1 cellular context compared by ENCODE assay signal in the genomic region with DNA sequence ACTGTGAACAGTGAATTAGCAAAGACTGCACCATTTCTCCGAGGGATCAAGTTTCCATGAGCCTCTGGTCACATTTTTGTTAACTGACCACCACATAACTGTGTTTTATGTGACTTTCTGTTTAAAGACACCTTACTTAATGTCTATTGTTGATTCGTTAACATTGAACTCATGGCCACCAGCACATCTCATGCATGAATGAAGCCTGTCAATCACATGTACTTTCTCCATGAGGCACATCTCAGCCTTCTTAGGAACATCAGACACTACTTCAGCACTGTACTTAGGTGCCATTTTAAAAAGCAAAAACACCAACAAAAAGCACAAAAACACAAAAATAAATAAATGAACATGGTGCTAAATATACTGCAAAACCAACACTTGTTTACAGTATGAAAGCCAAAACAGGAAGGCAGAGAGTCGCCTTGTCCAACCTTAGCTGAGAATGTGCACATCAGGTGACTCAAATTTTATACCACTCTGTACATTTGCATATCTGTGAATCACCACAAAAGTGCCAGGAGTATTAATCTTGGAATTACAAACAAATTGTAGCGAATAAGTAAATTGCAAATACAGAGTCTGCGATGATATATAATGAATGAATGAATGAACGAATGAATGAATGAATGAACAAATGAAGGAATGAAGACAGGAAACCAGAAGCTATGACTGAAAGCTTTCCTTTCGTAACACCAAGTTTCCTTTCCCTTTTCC.
TF ChIP-seq lines count a peak whose summit lies in the region.

No MANE protein-coding gene starts in this region.

TF ChIP-seq in SK-N-SH treated with all-trans-retinoic acid at 6 μM for 48 hours, 23 proteins besides CTCF, POLR2A, EP300 and RAD21 (continued from another document):
- no peak for TF ChIP-seq CSRNP3 (CRISPR knock-in tag; IDR thresholded peaks at IDR 0.05)
- TF ChIP-seq CREB5 (CRISPR knock-in tag; IDR thresholded peaks at IDR 0.05; ENCODE audit: low read depth): no peak
- no peak for TF ChIP-seq ZC3H10 (CRISPR knock-in tag; IDR thresholded peaks at IDR 0.05)
- no peak for TF ChIP-seq ZNF565 (CRISPR knock-in tag; conservative IDR thresholded peaks at IDR 0.05; ENCODE audit: low read depth)
- no peak for TF ChIP-seq RARB (CRISPR knock-in tag; IDR thresholded peaks at IDR 0.05)
- no peak for TF ChIP-seq TCF4 (CRISPR knock-in tag; IDR thresholded peaks at IDR 0.05; ENCODE audit: borderline replicate concordance)
- no peak for TF ChIP-seq ESRRG (CRISPR knock-in tag; IDR thresholded peaks at IDR 0.05)
